ENCODE assay signal across 13 cellular contexts in genomic region chr10:29470843-29471482, GRCh38.
A peak's percentile ranks its signal among the peaks of the same experiment; 100 is the strongest.
DNase-seq lines count a peak whose midpoint lies in the region; ATAC-seq, FAIRE-seq and TF ChIP-seq lines count a peak whose summit lies in the region.
"Had no signal": no experiment of that assay in that cellular context is flagged by ENCODE, and none has a peak within 500 bp of the region (broad histone marks: within the 10 kb centered on the region; RNA-seq: fewer than 3 reads in every experiment).

No MANE protein-coding gene starts in this region.

- FAIRE-seq in RCC 7860 (lab: Jason Lieb, UNC): peak; percentile 27
- FAIRE-seq: islet of Langerhans had no signal

- no peak for TF ChIP-seq POLR2A in gastrocnemius medialis (IDR thresholded peaks at IDR 0.05)

- in situ Hi-C loops in gastrocnemius medialis (cut with MboI; ENCODE audit: low sequenced_read_pairs in 4 of 4): no loop called here

- H3K4me3 ChIP-seq in AG04450 (ENCODE audit: low read depth, low read length) (no peak overlapping the region), gastrocnemius medialis (no peak overlapping the region), WERI-Rb-1 (ENCODE audit: low read depth, low read length) (no peak overlapping the region)
- H3K4me3 ChIP-seq in effector memory CD4-positive, alpha-beta T cell (ENCODE audit: insufficient read depth, low read depth, low read length, poor library complexity, severe bottlenecking): no peak overlapping the region
- H3K4me3 ChIP-seq: MG63, skin epidermis had no signal

- H3K27ac ChIP-seq in AG04450 (ENCODE audit: low read depth, low read length) (peak overlapping the region; percentile 70), gastrocnemius medialis (peak overlapping the region; percentile 69 to 86 (median 82)), WERI-Rb-1 (no peak overlapping the region)
- no peak overlapping the region for H3K27ac ChIP-seq in effector memory CD4-positive, alpha-beta T cell (ENCODE audit: insufficient read depth, low read length, poor library complexity, severe bottlenecking)

- no peaks in the 10 kb centered on the region; the same call in 1 of the 2 replicates for H3K9me3 ChIP-seq in AG04450 (ENCODE audit: control insufficient read depth, insufficient read depth, low read length)
- H3K9me3 ChIP-seq in gastrocnemius medialis: no peaks in the 10 kb centered on the region
- H3K9me3 ChIP-seq in effector memory CD4-positive, alpha-beta T cell (ENCODE audit: control insufficient read depth, low read length): no peaks in the 10 kb centered on the region
- no peaks in the 10 kb centered on the region for H3K9me3 ChIP-seq in WERI-Rb-1 (ENCODE audit: severe bottlenecking)
- H3K9me3 ChIP-seq: MG63 had no signal

- intact Hi-C loops in gastrocnemius medialis (cut with DNase I; ENCODE audit: low total_unique reads): no loop called here

- POLR2A ChIA-PET in AG04450 (lab: Yijun Ruan, JAX): interaction anchor here (0.5 to 1.8 kb wide), 3 partner anchors 12 to 165 kb away, joined by 3 to 6 read pairs (median 6); no protein-coding TSS in a partner anchor

- H3K27me3 ChIP-seq in AG04450 (ENCODE audit: control insufficient read depth, insufficient read depth, low read length): no peaks in the 10 kb centered on the region
- H3K27me3 ChIP-seq in gastrocnemius medialis: no peaks in the 10 kb centered on the region
- H3K27me3 ChIP-seq in effector memory CD4-positive, alpha-beta T cell (replicated peaks; ENCODE audit: control insufficient read depth, insufficient read depth, low read length, poor library complexity, severe bottlenecking): no peaks in the 10 kb centered on the region
- H3K27me3 ChIP-seq in WERI-Rb-1 (ENCODE audit: insufficient read depth, low read depth, severe bottlenecking): no peaks in the 10 kb centered on the region
- H3K27me3 ChIP-seq: MG63 had no signal

- CTCF ChIA-PET in AG04450 (lab: Charles Lee): interaction anchor here (0.6 to 1.8 kb wide), 6 partner anchors 10 to 807 kb away, joined by 3 to 6 read pairs (median 4); no protein-coding TSS in a partner anchor

- no peak for ATAC-seq in gastrocnemius medialis
- ATAC-seq: naive thymus-derived CD8-positive, alpha-beta T cell had no signal

- peaks cover 67 to 79% of the 10 kb centered on the region in 2 donors for H3K4me1 ChIP-seq in gastrocnemius medialis
- H3K4me1 ChIP-seq in effector memory CD4-positive, alpha-beta T cell (ENCODE audit: control insufficient read depth, insufficient read depth, low read length, poor library complexity, severe bottlenecking): no peaks in the 10 kb centered on the region

- peaks cover 0 to 90% of the 10 kb centered on the region in 2 donors for H3K36me3 ChIP-seq in gastrocnemius medialis
- H3K36me3 ChIP-seq in effector memory CD4-positive, alpha-beta T cell (ENCODE audit: control insufficient read depth, insufficient read depth, low read length): peaks cover 58% of the 10 kb centered on the region
- H3K36me3 ChIP-seq in WERI-Rb-1: no peaks in the 10 kb centered on the region

- DNase-seq in AG04450 (ENCODE audit: low read depth, low spot score): no peak
- peak; percentile 41 for DNase-seq in RCC 7860 (ENCODE audit: low spot score)
- DNase-seq in foreskin melanocyte: peak; percentile 27
- peak in 1 of 2 donors; percentile 9 for DNase-seq in gastrocnemius medialis
- no peak for DNase-seq in NCI-H2227 (lab: John Stamatoyannopoulos, UW; ENCODE audit: unreplicated experiment)
- DNase-seq in effector memory CD4-positive, alpha-beta T cell: no peak
- DNase-seq in WERI-Rb-1: no peak
- DNase-seq in anterior cingulate cortex (lab: John Stamatoyannopoulos, UW): no peak
- DNase-seq: activated CD4-positive, CD25-positive, alpha-beta regulatory T cell; MG63 had no signal

- no peak for TF ChIP-seq CTCF in AG04450 (IDR thresholded peaks at IDR 0.05; ENCODE audit: low read depth, low read length)
- no peak for TF ChIP-seq CTCF in gastrocnemius medialis (IDR thresholded peaks at IDR 0.05 in 4 of 5, conservative IDR thresholded peaks at IDR 0.05 in 1 of 5)
- TF ChIP-seq CTCF in WERI-Rb-1 (IDR thresholded peaks at IDR 0.05; ENCODE audit: low read depth, low read length): no peak

Comparison
In these comparisons a context has a peak if more than half of its experiments do, and no peak if none do; other contexts are left out.
1. DNase-seq: peak in RCC 7860 (single experiment) and foreskin melanocyte (single experiment); none in AG04450 (single experiment), NCI-H2227 (single experiment), effector memory CD4-positive, alpha-beta T cell (0 of 3), WERI-Rb-1 (single experiment) and anterior cingulate cortex (0 of 58).
2. H3K27ac ChIP-seq: peak in AG04450 (single experiment) and gastrocnemius medialis (4 of 4); none in effector memory CD4-positive, alpha-beta T cell (single experiment) and WERI-Rb-1 (single experiment).